ENCODE assay signal across 8 cellular contexts in genomic region chr4:121070696-121071639, GRCh38. TPM values are rescaled to one million over a fixed set of nuclear protein-coding genes. Genes with fewer than 3 reads are reported as not detected.
DNase-seq lines count a peak whose midpoint lies in the region; ATAC-seq lines count a peak whose summit lies in the region.

No MANE protein-coding gene starts in this region.

- peak overlapping the region; percentile 90 to 91 for H3K4me3 Mint-ChIP-seq in activated T-cell treated with anti-CD3 and anti-CD28 coated beads, Interleukin-2, amount 50 U/mL, for 72 hours

- H3K27ac Mint-ChIP-seq in activated T-cell treated with anti-CD3 and anti-CD28 coated beads, Interleukin-2, amount 50 U/mL, for 72 hours, result no peak overlapping the region

- DNase-seq in AG20443 (ENCODE audit: low spot score) (peak; percentile 71), glomerular visceral epithelial cell (ENCODE audit: extremely low spot score) (peak; percentile 67), NK-92 (lab: John Stamatoyannopoulos, UW; ENCODE audit: unreplicated experiment) (no peak), NCI-H1092 (lab: John Stamatoyannopoulos, UW) (no peak)
- peak; percentile 35 to 42 for DNase-seq in activated T-cell treated with anti-CD3 and anti-CD28 coated beads, Interleukin-2, amount 50 U/mL, for 72 hours

- H3K9me3 ChIP-seq in neuron (ENCODE audit: low read length), result no peaks in the 10 kb centered on the region

- peaks cover 32% of the 10 kb centered on the region for H3K4me1 ChIP-seq in neuron (ENCODE audit: insufficient read depth, low read length)

- peak overlapping the region; percentile 82 for H2AFZ ChIP-seq in neuron (ENCODE audit: low read depth, low read length)

- H3K4me3 ChIP-seq in neuron (ENCODE audit: low read length), result peak overlapping the region; percentile 85

- H3K36me3 ChIP-seq in neuron (ENCODE audit: insufficient read depth, low read length), result no peaks in the 10 kb centered on the region

- H3K36me3 Mint-ChIP-seq in activated T-cell treated with anti-CD3 and anti-CD28 coated beads, Interleukin-2, amount 50 U/mL, for 72 hours (ENCODE audit: insufficient read depth in 2 of 2), result peaks cover 0 to 3% of the 10 kb centered on the region in 2 donors

- no peaks in the 10 kb centered on the region for H3K27me3 ChIP-seq in neuron (ENCODE audit: insufficient read depth, low read length)

- H3K27me3 Mint-ChIP-seq in activated T-cell treated with anti-CD3 and anti-CD28 coated beads, Interleukin-2, amount 50 U/mL, for 72 hours (ENCODE audit: low read depth), result peaks cover 70% of the 10 kb centered on the region

- peaks cover 39% of the 10 kb centered on the region for H3K4me1 Mint-ChIP-seq in activated T-cell treated with anti-CD3 and anti-CD28 coated beads, Interleukin-2, amount 50 U/mL, for 72 hours (ENCODE audit: low read depth)

- H3K9me3 Mint-ChIP-seq in activated T-cell treated with anti-CD3 and anti-CD28 coated beads, Interleukin-2, amount 50 U/mL, for 72 hours, result no peaks in the 10 kb centered on the region

- ATAC-seq in HG03354 (IDR thresholded peaks at IDR 0.05; ENCODE audit: poor library complexity, severe bottlenecking, unreplicated experiment) (peak; percentile 39), GM21825 (IDR thresholded peaks at IDR 0.05; ENCODE audit: unreplicated experiment) (no peak)
- ATAC-seq in activated T-cell treated with anti-CD3 and anti-CD28 coated beads, Interleukin-2, amount 50 U/mL, for 72 hours (replicated peaks in 1 of 2), result peak; percentile 49 to 50

RNA-seq across cellular contexts. Expression of gene NDNF, which starts 1.4 kb away (rescaled TPM):
- under 1 TPM; 0.34 to 0.35 TPM for total RNA-seq in activated T-cell treated with anti-CD3 and anti-CD28 coated beads, Interleukin-2, amount 50 U/mL, for 72 hours

Comparison
In these comparisons a context has a peak if more than half of its experiments do, and no peak if none do; other contexts are left out.
1. DNase-seq: peak in AG20443 (single experiment), activated T-cell treated with anti-CD3 and anti-CD28 coated beads, Interleukin-2, amount 50 U/mL, for 72 hours (2 of 2) and glomerular visceral epithelial cell (single experiment); none in NK-92 (single experiment) and NCI-H1092 (single experiment).